In the genomic region with DNA sequence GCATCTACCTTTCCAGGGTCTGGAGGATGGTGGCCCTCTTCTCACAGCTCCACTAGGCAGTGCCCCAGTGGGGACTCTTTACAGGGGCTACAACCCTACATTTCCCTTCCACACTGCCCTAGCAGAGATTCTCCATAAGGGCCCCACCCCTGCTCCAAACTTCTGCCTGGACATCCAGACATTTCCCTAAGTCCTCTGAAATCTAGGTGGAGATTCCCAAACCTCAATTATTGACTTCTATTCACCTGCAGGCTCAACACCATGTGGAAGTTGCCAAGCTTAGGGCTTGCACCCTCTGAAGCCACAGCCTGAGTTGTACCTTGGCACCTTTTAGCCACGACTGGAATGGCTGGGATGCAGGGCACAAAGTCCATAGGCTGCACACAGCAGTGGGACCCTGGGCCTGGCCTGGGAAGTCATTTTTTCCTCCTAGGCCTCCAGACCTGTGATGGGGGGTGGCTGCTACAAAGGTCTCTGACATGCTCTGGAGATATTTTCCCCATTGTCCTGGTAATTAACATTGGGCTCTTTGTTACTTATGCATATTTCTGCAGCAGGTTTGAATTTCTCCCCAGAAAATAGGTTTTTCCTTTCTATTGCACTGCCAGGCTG, we compare ENCODE assay signal across 28 cellular contexts.
"Had no signal": no experiment of that assay in that cellular context is flagged by ENCODE, and none has a peak within 500 bp of the region (broad histone marks: within the 10 kb centered on the region; RNA-seq: fewer than 3 reads in every experiment).

No MANE protein-coding gene starts in this region.

- H3K27ac ChIP-seq: left ventricle myocardium inferior, neural progenitor cell, neutrophil, parathyroid adenoma, psoas muscle, right lobe of liver, suprapubic skin, thoracic aorta, tibial artery, upper lobe of right lung had no signal

- FAIRE-seq: islet of Langerhans, kidney, urothelium cell line had no signal

- H3K79me2 ChIP-seq: parathyroid adenoma had no signal

- H3K9ac ChIP-seq: neural progenitor cell, parathyroid adenoma had no signal

- H3K36me3 ChIP-seq: left ventricle myocardium inferior, neural progenitor cell, neutrophil, right lobe of liver, suprapubic skin, thoracic aorta, tibial artery, upper lobe of right lung had no signal

- H3K9me3 ChIP-seq: neutrophil, psoas muscle, right lobe of liver, suprapubic skin, upper lobe of right lung had no signal

- H3K4me1 ChIP-seq: left ventricle myocardium inferior, neural progenitor cell, parathyroid adenoma, psoas muscle, suprapubic skin, tibial artery, upper lobe of right lung had no signal

- H3K4me3 ChIP-seq: left ventricle myocardium inferior, lung, neural progenitor cell, psoas muscle, right lobe of liver, smooth muscle cell, suprapubic skin, thoracic aorta, tibial artery, upper lobe of right lung had no signal

- DNase-seq: hypothalamus; immature natural killer cell; kidney; left colon; left ventricle myocardium inferior; mesendoderm; naive B cell; natural killer cell; nephron progenitor cell; occipital lobe; psoas muscle; right lobe of liver; stimulated activated CD4-positive, alpha-beta T cell treated with anti-CD3 and anti-CD28 coated beads, Interleukin-2, amount 100 ng/mL, for 24 hours; stimulated activated CD4-positive, alpha-beta T cell treated with anti-CD3 and anti-CD28 coated beads, Interleukin-4, amount 100 ng/mL, for 1 hour; stimulated activated naive B cell treated with anti-CD40 and anti-IgM and Interleukin-4, amounts not matched to agents 10 μg/mL and 1 μg/mL and 100 μg/mL, for 72 hours; stimulated activated naive CD8-positive, alpha-beta T cell treated with anti-CD3 and anti-CD28 coated beads, Interleukin-15, Interleukin-2, amounts not matched to agents 100 U/mL and 50 U/mL, for 24 hours; tibial artery; trophoblast cell; upper lobe of right lung had no signal

- ATAC-seq: left colon; natural killer cell; psoas muscle; stimulated activated naive B cell treated with anti-CD40 and anti-IgM and Interleukin-4, amounts not matched to agents 10 μg/mL and 1 μg/mL and 100 μg/mL, for 72 hours; stimulated activated naive CD8-positive, alpha-beta T cell treated with anti-CD3 and anti-CD28 coated beads, Interleukin-15, Interleukin-2, amounts not matched to agents 100 U/mL and 50 U/mL, for 24 hours; upper lobe of right lung had no signal

- H2AFZ ChIP-seq: neural progenitor cell, parathyroid adenoma had no signal

- H3K27me3 ChIP-seq: neural progenitor cell, right lobe of liver, suprapubic skin, tibial artery, upper lobe of right lung had no signal

- H3K4me2 ChIP-seq: neural progenitor cell, smooth muscle cell had no signal
